In genomic region chr9:97924386-97924785, GRCh38 we compare ENCODE assay signal across 15 cellular contexts. TPM values are rescaled to one million over a fixed set of nuclear protein-coding genes. Genes with fewer than 3 reads are reported as not detected.
DNase-seq lines count a peak whose midpoint lies in the region; ATAC-seq and TF ChIP-seq lines count a peak whose summit lies in the region.
"Had no signal": no experiment of that assay in that cellular context is flagged by ENCODE, and none has a peak within 500 bp of the region (broad histone marks: within the 10 kb centered on the region; RNA-seq: fewer than 3 reads in every experiment).

No MANE protein-coding gene starts in this region.

- no peak for DNase-seq in activated CD8-positive, alpha-beta T cell treated with anti-CD3 and anti-CD28 coated beads for 36 hours
- DNase-seq in activated CD8-positive, alpha-beta T cell treated with anti-CD3 and anti-CD28 coated beads, Interleukin-2, amount 10 ng/mL, durations not matched to agents 7 days and 5 days, result no peak
- DNase-seq in NOMO-1 treated with dmso at 0.1 percent for 144 hours (lab: John Stamatoyannopoulos, UW; ENCODE audit: unreplicated experiment), result peak; percentile 81
- no peak for DNase-seq in progenitor cell of endocrine pancreas (ENCODE audit: low spot score, unreplicated experiment)

- peak overlapping the region; percentile 82 for H3K4me3 Mint-ChIP-seq in activated CD8-positive, alpha-beta T cell treated with anti-CD3 and anti-CD28 coated beads for 36 hours
- no peak overlapping the region for H3K4me3 Mint-ChIP-seq in activated CD8-positive, alpha-beta T cell treated with anti-CD3 and anti-CD28 coated beads, Interleukin-2, amount 10 ng/mL, durations not matched to agents 7 days and 5 days
- H3K4me3 Mint-ChIP-seq in activated T-helper 17 cell treated with anti-CD3 and anti-CD28 coated beads, Interleukin-2, amount 50 U/mL, for 72 hours, result peak overlapping the region; percentile 86
- no peak overlapping the region for H3K4me3 Mint-ChIP-seq in stimulated activated memory B cell treated with anti-CD40 and anti-IgM and Interleukin-4, amounts not matched to agents 10 μg/mL and 1 μg/mL and 100 μg/mL, for 72 hours
- H3K4me3 Mint-ChIP-seq in progenitor cell of endocrine pancreas (ENCODE audit: low read depth), result no peak overlapping the region

- no peak for ATAC-seq in activated CD8-positive, alpha-beta T cell treated with anti-CD3 and anti-CD28 coated beads for 36 hours
- no peak for ATAC-seq in activated CD8-positive, alpha-beta T cell treated with anti-CD3 and anti-CD28 coated beads, Interleukin-2, amount 10 ng/mL, durations not matched to agents 7 days and 5 days
- no peak for ATAC-seq in activated T-helper 17 cell treated with anti-CD3 and anti-CD28 coated beads, Interleukin-2, amount 50 U/mL, for 72 hours (replicated peaks)
- no peak for ATAC-seq in stimulated activated memory B cell treated with anti-CD40 and anti-IgM and Interleukin-4, amounts not matched to agents 10 μg/mL and 1 μg/mL and 100 μg/mL, for 72 hours
- ATAC-seq in HG03469 (IDR thresholded peaks at IDR 0.05; ENCODE audit: unreplicated experiment) (no peak), GM18502 (IDR thresholded peaks at IDR 0.05; ENCODE audit: poor library complexity, unreplicated experiment) (no peak)

- peaks cover 31% of the 10 kb centered on the region for H3K4me1 Mint-ChIP-seq in activated CD8-positive, alpha-beta T cell treated with anti-CD3 and anti-CD28 coated beads for 36 hours (ENCODE audit: low read depth)
- H3K4me1 Mint-ChIP-seq in activated CD8-positive, alpha-beta T cell treated with anti-CD3 and anti-CD28 coated beads, Interleukin-2, amount 10 ng/mL, durations not matched to agents 7 days and 5 days (ENCODE audit: low read depth), result peaks cover 42% of the 10 kb centered on the region
- H3K4me1 Mint-ChIP-seq in activated T-helper 17 cell treated with anti-CD3 and anti-CD28 coated beads, Interleukin-2, amount 50 U/mL, for 72 hours, result peaks cover 24% of the 10 kb centered on the region
- H3K4me1 Mint-ChIP-seq in stimulated activated memory B cell treated with anti-CD40 and anti-IgM and Interleukin-4, amounts not matched to agents 10 μg/mL and 1 μg/mL and 100 μg/mL, for 72 hours, result peaks cover 49% of the 10 kb centered on the region
- peaks cover 3% of the 10 kb centered on the region for H3K4me1 Mint-ChIP-seq in progenitor cell of endocrine pancreas (ENCODE audit: low read depth)

- no peaks in the 10 kb centered on the region for H3K9me3 Mint-ChIP-seq in activated CD8-positive, alpha-beta T cell treated with anti-CD3 and anti-CD28 coated beads for 36 hours
- no peaks in the 10 kb centered on the region for H3K9me3 Mint-ChIP-seq in activated CD8-positive, alpha-beta T cell treated with anti-CD3 and anti-CD28 coated beads, Interleukin-2, amount 10 ng/mL, durations not matched to agents 7 days and 5 days (ENCODE audit: insufficient read depth)
- H3K9me3 Mint-ChIP-seq in activated T-helper 17 cell treated with anti-CD3 and anti-CD28 coated beads, Interleukin-2, amount 50 U/mL, for 72 hours, result no peaks in the 10 kb centered on the region
- H3K9me3 Mint-ChIP-seq in stimulated activated memory B cell treated with anti-CD40 and anti-IgM and Interleukin-4, amounts not matched to agents 10 μg/mL and 1 μg/mL and 100 μg/mL, for 72 hours, result no peaks in the 10 kb centered on the region
- no peaks in the 10 kb centered on the region for H3K9me3 Mint-ChIP-seq in progenitor cell of endocrine pancreas (ENCODE audit: low read depth)
- H3K9me3 Mint-ChIP-seq: activated T-helper 1 cell treated with anti-CD3 and anti-CD28 coated beads, Interleukin-12 subunit alpha, Interleukin-12 subunit beta, Interleukin-2, Interleukin-4 antibody, amounts not matched to agents 30 ng/mL and 10 ng/mL and 1 ng/mL, durations not matched to agents 14 hours and 24 hours and 36 hours had no signal

- CTCF ChIA-PET in activated CD8-positive, alpha-beta T cell treated with anti-CD3 and anti-CD28 coated beads for 36 hours (lab: Charles Lee), result interaction anchor here (0.7 to 9.3 kb wide), 39 partner anchors 10 to 332 kb away, joined by 3 to 100 read pairs (median 9); partner anchors contain the start of genes ANP32B, HEMGN and TBC1D2
- CTCF ChIA-PET in activated CD8-positive, alpha-beta T cell treated with anti-CD3 and anti-CD28 coated beads, Interleukin-2, amount 10 ng/mL, durations not matched to agents 7 days and 5 days (lab: Charles Lee), result interaction anchor here (0.7 to 9.8 kb wide), 40 partner anchors 12 to 339 kb away, joined by 3 to 222 read pairs (median 14); partner anchors contain the start of genes ANP32B, HEMGN, NANS and TBC1D2

- peak overlapping the region; percentile 50 for H3K27ac Mint-ChIP-seq in activated CD8-positive, alpha-beta T cell treated with anti-CD3 and anti-CD28 coated beads for 36 hours
- H3K27ac Mint-ChIP-seq in activated CD8-positive, alpha-beta T cell treated with anti-CD3 and anti-CD28 coated beads, Interleukin-2, amount 10 ng/mL, durations not matched to agents 7 days and 5 days, result no peak overlapping the region
- no peak overlapping the region for H3K27ac Mint-ChIP-seq in activated T-helper 17 cell treated with anti-CD3 and anti-CD28 coated beads, Interleukin-2, amount 50 U/mL, for 72 hours
- peak overlapping the region; percentile 97 for H3K27ac Mint-ChIP-seq in stimulated activated memory B cell treated with anti-CD40 and anti-IgM and Interleukin-4, amounts not matched to agents 10 μg/mL and 1 μg/mL and 100 μg/mL, for 72 hours
- H3K27ac Mint-ChIP-seq in progenitor cell of endocrine pancreas, result no peak overlapping the region

- TF ChIP-seq CTCF in activated CD8-positive, alpha-beta T cell treated with anti-CD3 and anti-CD28 coated beads for 36 hours (IDR thresholded peaks at IDR 0.05), result no peak
- TF ChIP-seq CTCF in progenitor cell of endocrine pancreas (IDR thresholded peaks at IDR 0.05; ENCODE audit: unreplicated experiment), result no peak

- peaks cover 5% of the 10 kb centered on the region for H3K36me3 Mint-ChIP-seq in activated CD8-positive, alpha-beta T cell treated with anti-CD3 and anti-CD28 coated beads for 36 hours (ENCODE audit: low read depth)
- H3K36me3 Mint-ChIP-seq in activated CD8-positive, alpha-beta T cell treated with anti-CD3 and anti-CD28 coated beads, Interleukin-2, amount 10 ng/mL, durations not matched to agents 7 days and 5 days (ENCODE audit: low read depth), result peaks cover 7% of the 10 kb centered on the region
- H3K36me3 Mint-ChIP-seq in activated T-helper 17 cell treated with anti-CD3 and anti-CD28 coated beads, Interleukin-2, amount 50 U/mL, for 72 hours (ENCODE audit: low read depth), result peaks cover 22% of the 10 kb centered on the region
- peaks cover under 1% of the 10 kb centered on the region for H3K36me3 Mint-ChIP-seq in stimulated activated memory B cell treated with anti-CD40 and anti-IgM and Interleukin-4, amounts not matched to agents 10 μg/mL and 1 μg/mL and 100 μg/mL, for 72 hours
- no peaks in the 10 kb centered on the region for H3K36me3 Mint-ChIP-seq in progenitor cell of endocrine pancreas (ENCODE audit: insufficient read depth)

- H3K27me3 Mint-ChIP-seq in activated CD8-positive, alpha-beta T cell treated with anti-CD3 and anti-CD28 coated beads for 36 hours, result peaks cover 2% of the 10 kb centered on the region
- H3K27me3 Mint-ChIP-seq in activated CD8-positive, alpha-beta T cell treated with anti-CD3 and anti-CD28 coated beads, Interleukin-2, amount 10 ng/mL, durations not matched to agents 7 days and 5 days (ENCODE audit: low read depth), result peaks cover 2% of the 10 kb centered on the region
- no peaks in the 10 kb centered on the region for H3K27me3 Mint-ChIP-seq in activated T-helper 17 cell treated with anti-CD3 and anti-CD28 coated beads, Interleukin-2, amount 50 U/mL, for 72 hours
- no peaks in the 10 kb centered on the region for H3K27me3 Mint-ChIP-seq in stimulated activated memory B cell treated with anti-CD40 and anti-IgM and Interleukin-4, amounts not matched to agents 10 μg/mL and 1 μg/mL and 100 μg/mL, for 72 hours
- peaks cover 41% of the 10 kb centered on the region for H3K27me3 Mint-ChIP-seq in progenitor cell of endocrine pancreas

- intact Hi-C loops in activated CD8-positive, alpha-beta T cell treated with anti-CD3 and anti-CD28 coated beads for 36 hours (cut with micrococcal nuclease), result loop anchor here (5.0 kb wide), 1 partner anchor 333 kb away; the partner anchor contains the start of gene TBC1D2

- POLR2A ChIA-PET in activated CD8-positive, alpha-beta T cell treated with anti-CD3 and anti-CD28 coated beads for 36 hours (lab: Charles Lee), result interaction anchor here (0.7 to 6.3 kb wide), 7 partner anchors 11 to 194 kb away, joined by 3 to 121 read pairs (median 3); partner anchors contain the start of genes ANP32B and TRIM14
- POLR2A ChIA-PET in activated CD8-positive, alpha-beta T cell treated with anti-CD3 and anti-CD28 coated beads, Interleukin-2, amount 10 ng/mL, durations not matched to agents 7 days and 5 days (lab: Charles Lee), result interaction anchor here (0.6 to 5.8 kb wide), 2 partner anchors 9 to 59 kb away, joined by 3 to 110 read pairs; partner anchors contain the start of gene ANP32B

RNA-seq across cellular contexts. Expression of gene TRMO, which starts 2.1 kb away (rescaled TPM):
- 10 to 100 TPM; 12.6 to 13.3 TPM for total RNA-seq in activated CD8-positive, alpha-beta T cell treated with anti-CD3 and anti-CD28 coated beads for 36 hours
- total RNA-seq in activated CD8-positive, alpha-beta T cell treated with anti-CD3 and anti-CD28 coated beads, Interleukin-2, amount 10 ng/mL, durations not matched to agents 7 days and 5 days, result 10 to 100 TPM; 18.7 to 19.2 TPM
- 10 to 100 TPM; 21.3 to 23.6 TPM for total RNA-seq in activated T-helper 17 cell treated with anti-CD3 and anti-CD28 coated beads, Interleukin-2, amount 50 U/mL, for 72 hours
- total RNA-seq in progenitor cell of endocrine pancreas, result 14.2 and 15.6 TPM in 2 replicates

RNA-seq across cellular contexts. Expression of gene HEMGN, which starts 13.6 kb away (rescaled TPM):
- 1 to 10 TPM; 1.2 to 1.4 TPM for total RNA-seq in activated CD8-positive, alpha-beta T cell treated with anti-CD3 and anti-CD28 coated beads for 36 hours
- total RNA-seq in activated CD8-positive, alpha-beta T cell treated with anti-CD3 and anti-CD28 coated beads, Interleukin-2, amount 10 ng/mL, durations not matched to agents 7 days and 5 days, result 1 to 10 TPM; 1.2 to 1.6 TPM
- total RNA-seq in activated T-helper 17 cell treated with anti-CD3 and anti-CD28 coated beads, Interleukin-2, amount 50 U/mL, for 72 hours, result 1 to 10 TPM in 1 of 2 donors, under 1 TPM in 1; 0.95 to 1.2 TPM
- total RNA-seq in progenitor cell of endocrine pancreas, result not detected in 2 replicates
- total RNA-seq: A172, ascending aorta, dermis microvascular lymphatic vessel endothelial cell, left ventricle myocardium superior, neural crest cell, Peyer's patch had no signal

RNA-seq across cellular contexts. Expression of gene ANP32B, which starts 58.8 kb away (rescaled TPM):
- total RNA-seq in activated CD8-positive, alpha-beta T cell treated with anti-CD3 and anti-CD28 coated beads for 36 hours, result 100 to 1,000 TPM; 374 to 389 TPM
- total RNA-seq in activated CD8-positive, alpha-beta T cell treated with anti-CD3 and anti-CD28 coated beads, Interleukin-2, amount 10 ng/mL, durations not matched to agents 7 days and 5 days, result 100 to 1,000 TPM; 347 to 354 TPM
- total RNA-seq in activated T-helper 17 cell treated with anti-CD3 and anti-CD28 coated beads, Interleukin-2, amount 50 U/mL, for 72 hours, result 100 to 1,000 TPM; 182 to 257 TPM
- 153 and 156 TPM in 2 replicates for total RNA-seq in progenitor cell of endocrine pancreas

Comparison
In these comparisons a context has a peak if more than half of its experiments do, and no peak if none do; other contexts are left out.
1. H3K27ac Mint-ChIP-seq: peak in activated CD8-positive, alpha-beta T cell treated with anti-CD3 and anti-CD28 coated beads for 36 hours (single experiment) and stimulated activated memory B cell treated with anti-CD40 and anti-IgM and Interleukin-4, amounts not matched to agents 10 μg/mL and 1 μg/mL and 100 μg/mL, for 72 hours (single experiment); none in activated CD8-positive, alpha-beta T cell treated with anti-CD3 and anti-CD28 coated beads, Interleukin-2, amount 10 ng/mL, durations not matched to agents 7 days and 5 days (single experiment), activated T-helper 17 cell treated with anti-CD3 and anti-CD28 coated beads, Interleukin-2, amount 50 U/mL, for 72 hours (single experiment) and progenitor cell of endocrine pancreas (single experiment).
2. H3K4me3 Mint-ChIP-seq: peak in activated CD8-positive, alpha-beta T cell treated with anti-CD3 and anti-CD28 coated beads for 36 hours (single experiment) and activated T-helper 17 cell treated with anti-CD3 and anti-CD28 coated beads, Interleukin-2, amount 50 U/mL, for 72 hours (single experiment); none in activated CD8-positive, alpha-beta T cell treated with anti-CD3 and anti-CD28 coated beads, Interleukin-2, amount 10 ng/mL, durations not matched to agents 7 days and 5 days (single experiment), stimulated activated memory B cell treated with anti-CD40 and anti-IgM and Interleukin-4, amounts not matched to agents 10 μg/mL and 1 μg/mL and 100 μg/mL, for 72 hours (single experiment) and progenitor cell of endocrine pancreas (single experiment).